In the genomic region with DNA sequence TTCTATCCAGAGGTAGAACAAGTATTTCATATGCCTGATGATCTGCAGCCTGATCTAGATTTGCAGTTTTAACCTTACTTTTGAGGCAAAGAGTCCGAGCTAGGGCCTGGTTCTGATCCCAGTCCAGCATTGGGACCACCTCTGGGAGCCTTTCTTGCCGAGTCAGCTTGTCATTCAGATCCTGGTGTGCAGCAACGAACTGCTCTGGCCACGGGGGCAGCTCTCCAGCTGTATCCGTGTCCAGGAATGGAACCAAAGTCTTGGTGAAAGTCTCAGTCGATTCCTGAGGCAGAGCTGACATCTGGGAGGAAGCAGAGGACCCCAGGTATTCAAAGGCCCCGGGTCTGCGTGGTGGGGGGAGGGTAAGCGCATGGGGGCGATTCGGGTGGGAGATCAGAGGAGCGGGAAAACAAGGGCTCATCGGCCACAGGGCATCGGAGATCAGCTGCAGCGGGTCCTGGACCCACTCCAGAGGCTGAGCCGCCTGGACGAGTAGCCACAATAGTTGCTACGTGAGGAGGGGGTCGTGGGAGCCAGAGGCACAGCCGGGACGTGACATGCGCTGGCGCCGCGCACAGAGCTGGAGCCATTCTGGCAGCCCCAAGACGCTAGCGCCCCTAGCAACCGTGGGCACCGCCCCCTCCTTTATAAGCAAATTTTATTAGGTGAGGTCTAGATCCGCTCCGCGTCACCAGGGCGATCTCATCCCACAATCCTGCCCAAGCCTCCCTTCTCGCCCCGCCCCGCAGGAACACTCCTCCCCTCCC, we compare ENCODE assay signal across 11 cellular contexts. TPM values are rescaled to one million over a fixed set of nuclear protein-coding genes. Genes with fewer than 3 reads are reported as not detected.
A peak's percentile ranks its signal among the peaks of the same experiment; 100 is the strongest.
DNase-seq lines count a peak whose midpoint lies in the region; ATAC-seq, FAIRE-seq and TF ChIP-seq lines count a peak whose summit lies in the region.
"Had no signal": no experiment of that assay in that cellular context is flagged by ENCODE, and none has a peak within 500 bp of the region (broad histone marks: within the 10 kb centered on the region; RNA-seq: fewer than 3 reads in every experiment).

No MANE protein-coding gene starts in this region.

- FAIRE-seq in astrocyte (lab: Jason Lieb, UNC) (no peak), keratinocyte (lab: Jason Lieb, UNC) (no peak)
- FAIRE-seq: A204.1 had no signal

- DNase-seq in NCI-H2029 (lab: John Stamatoyannopoulos, UW): peak; percentile 37
- no peak for DNase-seq in NCI-H2029 treated with DMSO at 0.1 percent for 48 hours (lab: John Stamatoyannopoulos, UW)
- peak; percentile 12 for DNase-seq in astrocyte (ENCODE audit: low read depth)
- no peak for DNase-seq in keratinocyte (ENCODE audit: low read depth, low spot score)
- DNase-seq in thyroid gland: peak; percentile 28 to 33
- DNase-seq in UCSD-AML1 (lab: John Stamatoyannopoulos, UW; ENCODE audit: unreplicated experiment): no peak
- no peak for DNase-seq in spleen

- H3K4me2 ChIP-seq in astrocyte (ENCODE audit: low read length): peak overlapping the region; percentile 88
- H3K4me2 ChIP-seq in keratinocyte (ENCODE audit: control insufficient read depth, extremely low read depth, insufficient read depth, low read depth, low read length): peak overlapping the region; percentile 85

- dilution Hi-C loops in keratinocyte (cut with MboI; ENCODE audit: extremely low pct_ligation_motif_present, low sequenced_read_pairs): no loop called here

- H3K9me3 Mint-ChIP-seq in astrocyte (ENCODE audit: unreplicated experiment): peaks cover 9% of the 10 kb centered on the region
- H3K9me3 Mint-ChIP-seq: nephron had no signal

- no peaks in the 10 kb centered on the region for H3K36me3 Mint-ChIP-seq in astrocyte (ENCODE audit: low read depth, unreplicated experiment)

- TF ChIP-seq POLR2A in thyroid gland (IDR thresholded peaks at IDR 0.05): no peak
- no peak for TF ChIP-seq POLR2A in spleen (IDR thresholded peaks at IDR 0.05)

- peak overlapping the region; percentile 74 for H2AFZ ChIP-seq in astrocyte (ENCODE audit: low read depth, low read length)
- peak overlapping the region; percentile 15 for H2AFZ ChIP-seq in keratinocyte (ENCODE audit: control insufficient read depth, low read length)

- H4K20me1 ChIP-seq in astrocyte (ENCODE audit: insufficient read depth, low read length) (no peaks in the 10 kb centered on the region), keratinocyte (ENCODE audit: control insufficient read depth, extremely low read depth, insufficient read depth, low read length) (no peaks in the 10 kb centered on the region)

- H3K9me1 ChIP-seq in keratinocyte (ENCODE audit: control insufficient read depth, extremely low read depth, insufficient read depth, low read length): no peaks in the 10 kb centered on the region

- H3K9ac ChIP-seq in astrocyte (ENCODE audit: low read length) (no peak overlapping the region), keratinocyte (ENCODE audit: control insufficient read depth, extremely low read depth, insufficient read depth, low read length) (peak overlapping the region; percentile 9)

- H3K4me1 ChIP-seq in astrocyte (ENCODE audit: insufficient read depth, low read length) (peaks cover 7% of the 10 kb centered on the region), keratinocyte (ENCODE audit: control insufficient read depth, extremely low read depth, insufficient read depth, low read length) (peaks cover 11% of the 10 kb centered on the region), thyroid gland (peaks cover 6 to 9% of the 10 kb centered on the region in 2 donors), spleen (peaks cover 0 to 13% (median 3%) of the 10 kb centered on the region in 6 donors)

- peaks cover 32% of the 10 kb centered on the region for H3K27me3 Mint-ChIP-seq in astrocyte (ENCODE audit: low read depth, unreplicated experiment)

- H3K36me3 ChIP-seq in astrocyte (ENCODE audit: insufficient read depth, low read length): no peaks in the 10 kb centered on the region
- no peaks in the 10 kb centered on the region for H3K36me3 ChIP-seq in keratinocyte (ENCODE audit: control insufficient read depth in 2 of 2, extremely low read depth in 1 of 2, insufficient read depth in 2 of 2, low read length in 2 of 2)
- H3K36me3 ChIP-seq in thyroid gland: no peaks in the 10 kb centered on the region
- no peaks in the 10 kb centered on the region for H3K36me3 ChIP-seq in spleen

- TF ChIP-seq CTCF in astrocyte (IDR thresholded peaks at IDR 0.05; ENCODE audit: insufficient read depth, low read depth, low read length) (no peak), keratinocyte (optimal IDR thresholded peaks at IDR 0.05 in 1 of 3, IDR thresholded peaks at IDR 0.05 in 1 of 3, conservative IDR thresholded peaks at IDR 0.05 in 1 of 3; ENCODE audit: extremely low read depth in 1 of 3, insufficient read depth in 2 of 3, low read length in 3 of 3) (no peak), thyroid gland (IDR thresholded peaks at IDR 0.05) (no peak), spleen (IDR thresholded peaks at IDR 0.05 in 8 of 11, conservative IDR thresholded peaks at IDR 0.05 in 3 of 11) (no peak)

- no peak overlapping the region for H3K27ac Mint-ChIP-seq in astrocyte (ENCODE audit: unreplicated experiment)
- H3K27ac Mint-ChIP-seq: nephron had no signal

- H3K4me3 ChIP-seq in astrocyte (ENCODE audit: insufficient read depth, low read depth, low read length): peak overlapping the region; percentile 37
- peak overlapping the region; percentile 22 to 46 (median 26) for H3K4me3 ChIP-seq in keratinocyte (ENCODE audit: control insufficient read depth in 2 of 3, extremely low read depth in 1 of 3, insufficient read depth in 2 of 3, low read depth in 1 of 3, low read length in 3 of 3)
- no peak overlapping the region for H3K4me3 ChIP-seq in thyroid gland (replicated peaks in 1 of 3)
- H3K4me3 ChIP-seq in spleen: peak overlapping the region in 2 of 8 donors; percentile 24 to 39

- H3K79me2 ChIP-seq in astrocyte (ENCODE audit: insufficient read depth, low read length) (no peaks in the 10 kb centered on the region), keratinocyte (ENCODE audit: control insufficient read depth, insufficient read depth, low read length) (no peaks in the 10 kb centered on the region)

- no peaks in the 10 kb centered on the region for H3K4me1 Mint-ChIP-seq in astrocyte (ENCODE audit: low read depth, unreplicated experiment)
- H3K4me1 Mint-ChIP-seq: nephron had no signal

- H3K9me3 ChIP-seq in astrocyte (ENCODE audit: insufficient read depth, low read depth, low read length) (no peaks in the 10 kb centered on the region), keratinocyte (ENCODE audit: control insufficient read depth, low read depth, low read length) (no peaks in the 10 kb centered on the region), thyroid gland (no peaks in the 10 kb centered on the region), spleen (no peaks in the 10 kb centered on the region)

- H3K27ac ChIP-seq in astrocyte (ENCODE audit: low read depth, low read length) (no peak overlapping the region), keratinocyte (ENCODE audit: control insufficient read depth, insufficient read depth, low read length) (no peak overlapping the region), thyroid gland (no peak overlapping the region), spleen (no peak overlapping the region)

- H3K27me3 ChIP-seq in astrocyte (ENCODE audit: insufficient read depth, low read length) (peaks cover 41% of the 10 kb centered on the region), keratinocyte (ENCODE audit: control insufficient read depth, extremely low read depth, insufficient read depth, low read length) (peaks cover 32% of the 10 kb centered on the region), thyroid gland (no peaks in the 10 kb centered on the region), spleen (replicated peaks in 1 of 7) (peaks cover 0 to 32% (median 9%) of the 10 kb centered on the region in 7 donors)

- ATAC-seq in GM21367 (IDR thresholded peaks at IDR 0.05; ENCODE audit: unreplicated experiment): no peak

- WGBS in thyroid gland, 2 donors: 6 to 10% methylated on average over 23 to 34 of the region's 36 CpGs
- 13 to 17% (median 15%) methylated on average over 30 to 36 of the region's 36 CpGs for WGBS in spleen, 5 donors

- intact Hi-C loops in thyroid gland (cut with DNase I): no loop called here
- intact Hi-C loops in spleen (cut with DNase I; ENCODE audit: low total_unique reads): no loop called here

- H3K4me3 Mint-ChIP-seq in astrocyte (ENCODE audit: unreplicated experiment): no peak overlapping the region
- H3K4me3 Mint-ChIP-seq: nephron had no signal

RNA-seq across cellular contexts. Expression of a gene that starts 32.4 kb away (rescaled TPM):
- 71.9 and 73.1 TPM in 2 replicates for total RNA-seq in astrocyte
- 37.1 to 51.8 TPM (median 38.1 TPM) in 3 replicates for polyA plus RNA-seq in keratinocyte
- polyA plus RNA-seq in keratinocyte (2011; ENCODE audit: low read depth): 22.5 TPM
- 37.9 and 38.0 TPM in 2 replicates for polyA plus RNA-seq in keratinocyte (2011; cell fraction: cytosol; rRNA removed)
- polyA plus RNA-seq in keratinocyte (2011; cell fraction: nucleus; rRNA removed): 70.8 TPM in 2 replicates
- polyA plus RNA-seq in keratinocyte (2012; ENCODE audit: low replicate concordance): 29.6 and 42.9 TPM in 2 replicates
- 26.5 to 30.4 TPM (median 30.3 TPM) in 3 replicates for polyA minus RNA-seq in keratinocyte
- 21.7 TPM for polyA minus RNA-seq in keratinocyte (2011; cell fraction: cytosol; rRNA and poly(A)+ RNA removed)
- 25.7 and 36.5 TPM in 2 replicates for polyA minus RNA-seq in keratinocyte (2011; cell fraction: nucleus; rRNA and poly(A)+ RNA removed)
- total RNA-seq in thyroid gland: 100 to 1,000 TPM in 3 of 4 donors, 10 to 100 TPM in 1; 93.0 to 132 (median 101) TPM
- 10 to 100 TPM; 65.3 to 95.8 (median 77.0) TPM for total RNA-seq in spleen
- 10 to 100 TPM; 18.4 to 39.5 (median 20.1) TPM for polyA plus RNA-seq in spleen

RNA-seq across cellular contexts. Expression of a gene that starts 38.2 kb away (rescaled TPM):
- total RNA-seq in astrocyte: 0.12 and 0.18 TPM in 2 replicates
- not detected in 3 replicates for polyA plus RNA-seq in keratinocyte
- polyA plus RNA-seq in keratinocyte (2011; ENCODE audit: low read depth): not detected
- polyA plus RNA-seq in keratinocyte (2011; cell fraction: cytosol; rRNA removed): not detected in 2 replicates
- polyA plus RNA-seq in keratinocyte (2011; cell fraction: nucleus; rRNA removed): not detected in 2 replicates
- polyA plus RNA-seq in keratinocyte (2012; ENCODE audit: low replicate concordance): not detected in 2 replicates
- polyA minus RNA-seq in keratinocyte: not detected in 3 replicates
- not detected for polyA minus RNA-seq in keratinocyte (2011; cell fraction: cytosol; rRNA and poly(A)+ RNA removed)
- polyA minus RNA-seq in keratinocyte (2011; cell fraction: nucleus; rRNA and poly(A)+ RNA removed): not detected in 2 replicates
- total RNA-seq in thyroid gland: under 1 TPM in 1 of 4 donors, not detected in 3; under 0.01 TPM
- total RNA-seq in spleen: not detected
- polyA plus RNA-seq in spleen: under 1 TPM in 1 of 3 donors, not detected in 2; under 0.01 TPM
- polyA plus RNA-seq: esophagus had no signal

Comparison
In these comparisons a context has a peak if more than half of its experiments do, and no peak if none do; other contexts are left out.
1. DNase-seq: peak in NCI-H2029 (single experiment), astrocyte (single experiment) and thyroid gland (2 of 2); none in NCI-H2029 treated with DMSO at 0.1 percent for 48 hours (single experiment), keratinocyte (single experiment), UCSD-AML1 (single experiment) and spleen (single experiment).
2. H3K4me3 ChIP-seq: peak in astrocyte (single experiment) and keratinocyte (3 of 3); none in thyroid gland (0 of 3).